In the genomic region with DNA sequence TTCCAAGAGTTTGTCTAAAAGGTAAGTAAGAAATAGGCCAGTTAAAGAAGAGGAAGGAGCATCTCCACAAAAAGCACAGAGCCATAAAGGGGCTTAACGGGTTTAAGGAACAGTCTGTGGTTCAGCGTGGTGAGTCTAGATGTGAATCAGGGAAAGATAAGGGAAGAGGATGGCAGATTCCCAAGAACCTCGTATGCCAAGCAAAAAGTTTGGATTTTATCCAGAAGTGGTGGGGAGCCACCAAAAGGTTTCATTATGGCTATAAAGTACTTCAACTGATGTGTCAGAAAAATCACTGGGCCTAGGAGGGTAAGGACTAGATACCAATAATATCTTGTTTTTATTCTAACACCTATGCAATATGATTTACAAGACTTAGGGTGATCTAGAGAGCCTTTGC, we compare ENCODE assay signal across 35 cellular contexts.
"Had no signal": no experiment of that assay in that cellular context is flagged by ENCODE, and none has a peak within 500 bp of the region (broad histone marks: within the 10 kb centered on the region; RNA-seq: fewer than 3 reads in every experiment).

No MANE protein-coding gene starts in this region.

- H3K27me3 ChIP-seq: SJCRH30 had no signal

- H3K9me3 ChIP-seq: SJCRH30 had no signal

- ATAC-seq: Panc1, Right ventricle myocardium inferior, SK-N-SH treated with all-trans-retinoic acid at 6 μM for 48 hours, T-cell had no signal

- H3K36me3 ChIP-seq: SJCRH30 had no signal

- H3K4me1 ChIP-seq: SJCRH30 had no signal

- H3K4me2 ChIP-seq: KMS-11, PC-9 had no signal

- H3K27ac ChIP-seq: KMS-11, PC-9, RWPE1, SJCRH30, SK-N-MC had no signal

- DNase-seq: Karpas-422, MM.1S, MV-4-11, NCI-H1048, NCI-H1092 treated with DMSO at 0.1 percent for 48 hours, NCI-H1105 treated with DMSO at 0.1 percent for 48 hours, NCI-H1417, NCI-H1436, NCI-H146, NCI-H1694, NCI-H187, NCI-H1930, NCI-H2029 treated with DMSO at 0.1 percent for 48 hours, NCI-H2081 treated with DMSO at 0.1 percent for 48 hours, NCI-H2107, NCI-H2171, NCI-H226, NCI-H446 treated with DMSO at 0.1 percent for 48 hours, NCI-H510A, NCI-H524, NCI-H526, NCI-H69, NCI-H748 treated with DMSO at 0.1 percent for 48 hours, NCI-H82, PC-9, SHP77, SIG-M5, SJCRH30, T-cell had no signal

- H2AFZ ChIP-seq: PC-9 had no signal

- H3K9ac ChIP-seq: KMS-11 had no signal

- H3K4me3 ChIP-seq: PC-9, SJCRH30, SK-N-MC had no signal
